ENCODE assay signal across 17 cellular contexts in genomic region chr10:10516731-10517130, GRCh38.
DNase-seq lines count a peak whose midpoint lies in the region; ATAC-seq lines count a peak whose summit lies in the region.
"Had no signal": no experiment of that assay in that cellular context is flagged by ENCODE, and none has a peak within 500 bp of the region (broad histone marks: within the 10 kb centered on the region; RNA-seq: fewer than 3 reads in every experiment).

No MANE protein-coding gene starts in this region.

- peak overlapping the region in 1 of 2 experiments; percentile 32 for H3K14ac ChIP-seq in mesenchymal stem cell (ENCODE audit: low read length in 2 of 2)

- H3K4me1 ChIP-seq in mesenchymal stem cell (ENCODE audit: control insufficient read depth, insufficient read depth, low read depth, low read length): no peaks in the 10 kb centered on the region
- H3K4me1 ChIP-seq: A549, Caco-2 had no signal

- no peak overlapping the region for H3K27ac ChIP-seq in mesenchymal stem cell (ENCODE audit: low read length, poor library complexity, severe bottlenecking)
- H3K27ac ChIP-seq: 22Rv1, A549, C4-2B had no signal

- H3K27me3 ChIP-seq in mesenchymal stem cell (ENCODE audit: control insufficient read depth in 1 of 2, insufficient read depth in 1 of 2, low read length in 2 of 2): no peaks in the 10 kb centered on the region

- no peak overlapping the region for H2BK15ac ChIP-seq in mesenchymal stem cell (ENCODE audit: low read depth, poor library complexity, severe bottlenecking)

- H3K4me2 ChIP-seq in mesenchymal stem cell (ENCODE audit: low read length, poor library complexity, severe bottlenecking): no peak overlapping the region
- H3K4me2 ChIP-seq: A549 had no signal

- ATAC-seq in HG02642 (IDR thresholded peaks at IDR 0.05; ENCODE audit: poor library complexity, unreplicated experiment): no peak
- no peak for ATAC-seq in HG03457 (IDR thresholded peaks at IDR 0.05; ENCODE audit: unreplicated experiment)
- ATAC-seq: A549, HepG2 had no signal

- no peak overlapping the region for H2BK5ac ChIP-seq in mesenchymal stem cell (ENCODE audit: low read depth, low read length, poor library complexity, severe bottlenecking)

- H3K36me3 ChIP-seq in mesenchymal stem cell (ENCODE audit: control insufficient read depth in 1 of 2, insufficient read depth in 2 of 2, low read depth in 1 of 2, low read length in 2 of 2): no peaks in the 10 kb centered on the region

- no peak overlapping the region for H2AFZ ChIP-seq in mesenchymal stem cell (ENCODE audit: low read depth, low read length)

- H3K4me3 ChIP-seq in mesenchymal stem cell (ENCODE audit: insufficient read depth in 1 of 2, low read depth in 1 of 2, low read length in 2 of 2): no peak overlapping the region
- H3K4me3 ChIP-seq: A549 had no signal

- H2BK120ac ChIP-seq in mesenchymal stem cell (ENCODE audit: low read depth, low read length): no peak overlapping the region

- H4K91ac ChIP-seq in mesenchymal stem cell (ENCODE audit: low read length): no peak overlapping the region

- no peak overlapping the region for H2BK12ac ChIP-seq in mesenchymal stem cell (ENCODE audit: low read length in 2 of 2)

- H4K8ac ChIP-seq in mesenchymal stem cell (ENCODE audit: low read length): no peak overlapping the region

- peak overlapping the region in 1 of 2 experiments; percentile 24 for H3K18ac ChIP-seq in mesenchymal stem cell (ENCODE audit: low read depth in 1 of 2, low read length in 2 of 2)

- DNase-seq in NCI-H82 (lab: John Stamatoyannopoulos, UW) (peak; percentile 3), NCI-H82 treated with DMSO at 0.1 percent for 48 hours (lab: John Stamatoyannopoulos, UW; ENCODE audit: unreplicated experiment) (no peak), mesenchymal stem cell (no peak), occipital lobe (lab: John Stamatoyannopoulos, UW) (peak; percentile 16), MV-4-11 (lab: John Stamatoyannopoulos, UW) (no peak)
- DNase-seq: AML-193; Caco-2; CD4-positive, alpha-beta T cell; GOT3; H9; KG1 had no signal

- H3K23ac ChIP-seq in mesenchymal stem cell (ENCODE audit: low read length in 2 of 2): no peak overlapping the region

- no peak overlapping the region for H3K4ac ChIP-seq in mesenchymal stem cell (ENCODE audit: low read depth in 1 of 2, low read length in 2 of 2)

- no peak overlapping the region for H2AK5ac ChIP-seq in mesenchymal stem cell (ENCODE audit: low read length, severe bottlenecking)

- peak overlapping the region; percentile 70 for H3K9ac ChIP-seq in mesenchymal stem cell (ENCODE audit: low read length)

- WGBS in mesenchymal stem cell: 47% methylated on average over 2 of the region's 6 CpGs

- no peaks in the 10 kb centered on the region for H3K9me3 ChIP-seq in mesenchymal stem cell (ENCODE audit: control insufficient read depth, low read length)
- H3K9me3 ChIP-seq: A549, Caco-2 had no signal

- no peaks in the 10 kb centered on the region for H3K79me1 ChIP-seq in mesenchymal stem cell (replicated peaks; ENCODE audit: low read length, poor library complexity, severe bottlenecking)

Comparison
In these comparisons a context has a peak if more than half of its experiments do, and no peak if none do; other contexts are left out.
1. DNase-seq: peak in NCI-H82 (single experiment) and occipital lobe (single experiment); none in NCI-H82 treated with DMSO at 0.1 percent for 48 hours (single experiment), mesenchymal stem cell (single experiment) and MV-4-11 (single experiment).